Comparison of ENCODE assay signal across 1 cellular context in the genomic region with DNA sequence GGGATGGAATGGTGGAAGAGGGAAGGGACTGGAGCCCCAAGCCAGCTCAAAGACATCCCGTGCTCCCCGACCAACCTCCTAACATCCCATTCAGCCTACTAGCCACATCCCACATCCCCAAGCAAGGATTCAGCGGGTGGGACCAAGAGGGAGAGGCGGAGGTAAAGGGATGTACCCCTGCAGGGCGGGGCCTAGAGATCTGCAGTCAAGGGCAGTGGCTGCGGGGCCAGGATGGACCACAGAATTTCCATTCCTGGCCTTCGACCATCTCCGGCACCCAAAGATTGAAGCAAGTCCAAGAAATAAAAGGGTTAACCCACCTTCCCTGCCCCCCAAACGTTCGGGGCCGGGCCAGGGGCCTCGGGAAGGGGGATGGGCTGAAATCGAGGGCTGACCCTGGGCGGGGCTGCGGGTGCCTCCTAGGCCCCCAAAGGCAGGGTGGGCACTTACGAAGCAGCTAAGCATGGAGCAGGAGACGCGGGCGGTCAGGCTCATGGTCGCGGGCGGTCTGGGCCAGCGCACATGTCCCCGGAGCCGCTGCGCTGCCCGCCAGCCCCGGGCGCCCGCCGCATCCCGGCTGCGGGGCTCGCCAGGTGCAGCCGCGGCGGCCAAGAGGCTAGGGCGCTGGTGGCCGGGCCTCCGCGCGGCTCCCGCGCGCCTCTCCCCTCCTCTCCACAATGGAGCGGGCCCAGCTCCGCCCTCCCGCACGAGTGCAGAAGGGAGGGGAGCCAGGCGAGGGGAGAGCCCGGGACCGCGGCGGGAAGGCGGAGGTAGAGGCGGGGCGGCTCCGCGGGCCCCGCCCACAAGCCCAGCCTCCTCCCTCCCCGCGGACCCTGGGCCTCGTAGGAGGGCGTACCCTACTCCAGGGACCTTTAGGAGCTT.
TF ChIP-seq lines count a peak whose summit lies in the region.

A gene (minus strand): TSS at position 726 of the 882 bp plus-strand sequence. CDS start 231 bp downstream, at position 495.

TF ChIP-seq in HepG2, 621 proteins besides CTCF, POLR2A, EP300 and RAD21 (continued from another document and continues in another):
- TF ChIP-seq, protein P1, sequence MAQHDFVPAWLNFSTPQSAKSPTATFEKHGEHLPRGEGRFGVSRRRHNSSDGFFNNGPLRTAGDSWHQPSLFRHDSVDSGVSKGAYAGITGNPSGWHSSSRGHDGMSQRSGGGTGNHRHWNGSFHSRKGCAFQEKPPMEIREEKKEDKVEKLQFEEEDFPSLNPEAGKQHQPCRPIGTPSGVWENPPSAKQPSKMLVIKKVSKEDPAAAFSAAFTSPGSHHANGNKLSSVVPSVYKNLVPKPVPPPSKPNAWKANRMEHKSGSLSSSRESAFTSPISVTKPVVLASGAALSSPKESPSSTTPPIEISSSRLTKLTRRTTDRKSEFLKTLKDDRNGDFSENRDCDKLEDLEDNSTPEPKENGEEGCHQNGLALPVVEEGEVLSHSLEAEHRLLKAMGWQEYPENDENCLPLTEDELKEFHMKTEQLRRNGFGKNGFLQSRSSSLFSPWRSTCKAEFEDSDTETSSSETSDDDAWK (CRISPR knock-in tag; IDR thresholded peaks at IDR 0.05): no peak
- TF ChIP-seq, protein P2, sequence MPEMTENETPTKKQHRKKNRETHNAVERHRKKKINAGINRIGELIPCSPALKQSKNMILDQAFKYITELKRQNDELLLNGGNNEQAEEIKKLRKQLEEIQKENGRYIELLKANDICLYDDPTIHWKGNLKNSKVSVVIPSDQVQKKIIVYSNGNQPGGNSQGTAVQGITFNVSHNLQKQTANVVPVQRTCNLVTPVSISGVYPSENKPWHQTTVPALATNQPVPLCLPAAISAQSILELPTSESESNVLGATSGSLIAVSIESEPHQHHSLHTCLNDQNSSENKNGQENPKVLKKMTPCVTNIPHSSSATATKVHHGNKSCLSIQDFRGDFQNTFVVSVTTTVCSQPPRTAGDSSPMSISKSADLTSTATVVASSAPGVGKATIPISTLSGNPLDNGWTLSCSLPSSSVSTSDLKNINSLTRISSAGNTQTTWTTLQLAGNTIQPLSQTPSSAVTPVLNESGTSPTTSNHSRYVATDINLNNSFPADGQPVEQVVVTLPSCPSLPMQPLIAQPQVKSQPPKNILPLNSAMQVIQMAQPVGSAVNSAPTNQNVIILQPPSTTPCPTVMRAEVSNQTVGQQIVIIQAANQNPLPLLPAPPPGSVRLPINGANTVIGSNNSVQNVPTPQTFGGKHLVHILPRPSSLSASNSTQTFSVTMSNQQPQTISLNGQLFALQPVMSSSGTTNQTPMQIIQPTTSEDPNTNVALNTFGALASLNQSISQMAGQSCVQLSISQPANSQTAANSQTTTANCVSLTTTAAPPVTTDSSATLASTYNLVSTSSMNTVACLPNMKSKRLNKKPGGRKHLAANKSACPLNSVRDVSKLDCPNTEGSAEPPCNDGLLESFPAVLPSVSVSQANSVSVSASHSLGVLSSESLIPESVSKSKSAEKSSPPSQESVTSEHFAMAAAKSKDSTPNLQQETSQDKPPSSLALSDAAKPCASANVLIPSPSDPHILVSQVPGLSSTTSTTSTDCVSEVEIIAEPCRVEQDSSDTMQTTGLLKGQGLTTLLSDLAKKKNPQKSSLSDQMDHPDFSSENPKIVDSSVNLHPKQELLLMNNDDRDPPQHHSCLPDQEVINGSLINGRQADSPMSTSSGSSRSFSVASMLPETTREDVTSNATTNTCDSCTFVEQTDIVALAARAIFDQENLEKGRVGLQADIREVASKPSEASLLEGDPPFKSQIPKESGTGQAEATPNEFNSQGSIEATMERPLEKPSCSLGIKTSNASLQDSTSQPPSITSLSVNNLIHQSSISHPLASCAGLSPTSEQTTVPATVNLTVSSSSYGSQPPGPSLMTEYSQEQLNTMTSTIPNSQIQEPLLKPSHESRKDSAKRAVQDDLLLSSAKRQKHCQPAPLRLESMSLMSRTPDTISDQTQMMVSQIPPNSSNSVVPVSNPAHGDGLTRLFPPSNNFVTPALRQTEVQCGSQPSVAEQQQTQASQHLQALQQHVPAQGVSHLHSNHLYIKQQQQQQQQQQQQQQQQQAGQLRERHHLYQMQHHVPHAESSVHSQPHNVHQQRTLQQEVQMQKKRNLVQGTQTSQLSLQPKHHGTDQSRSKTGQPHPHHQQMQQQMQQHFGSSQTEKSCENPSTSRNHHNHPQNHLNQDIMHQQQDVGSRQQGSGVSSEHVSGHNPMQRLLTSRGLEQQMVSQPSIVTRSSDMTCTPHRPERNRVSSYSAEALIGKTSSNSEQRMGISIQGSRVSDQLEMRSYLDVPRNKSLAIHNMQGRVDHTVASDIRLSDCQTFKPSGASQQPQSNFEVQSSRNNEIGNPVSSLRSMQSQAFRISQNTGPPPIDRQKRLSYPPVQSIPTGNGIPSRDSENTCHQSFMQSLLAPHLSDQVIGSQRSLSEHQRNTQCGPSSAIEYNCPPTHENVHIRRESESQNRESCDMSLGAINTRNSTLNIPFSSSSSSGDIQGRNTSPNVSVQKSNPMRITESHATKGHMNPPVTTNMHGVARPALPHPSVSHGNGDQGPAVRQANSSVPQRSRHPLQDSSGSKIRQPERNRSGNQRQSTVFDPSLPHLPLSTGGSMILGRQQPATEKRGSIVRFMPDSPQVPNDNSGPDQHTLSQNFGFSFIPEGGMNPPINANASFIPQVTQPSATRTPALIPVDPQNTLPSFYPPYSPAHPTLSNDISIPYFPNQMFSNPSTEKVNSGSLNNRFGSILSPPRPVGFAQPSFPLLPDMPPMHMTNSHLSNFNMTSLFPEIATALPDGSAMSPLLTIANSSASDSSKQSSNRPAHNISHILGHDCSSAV (CRISPR knock-in tag; IDR thresholded peaks at IDR 0.05; ENCODE audit: borderline replicate concordance): no peak
- TF ChIP-seq IKZF1 (IDR thresholded peaks at IDR 0.05) (no peak), JDP2 (CRISPR knock-in tag; IDR thresholded peaks at IDR 0.05; ENCODE audit: borderline replicate concordance) (no peak), ADNP (CRISPR knock-in tag; IDR thresholded peaks at IDR 0.05) (no peak), PHF8 (CRISPR knock-in tag; IDR thresholded peaks at IDR 0.05) (peak; percentile 57; the same call in 1 of the 2 replicates), ZNF556 (CRISPR knock-in tag; IDR thresholded peaks at IDR 0.05; ENCODE audit: borderline replicate concordance) (no peak), CBFB (CRISPR knock-in tag; IDR thresholded peaks at IDR 0.05) (0 out of 2 replicates have a peak, but pooled peaks have one; percentile 29), SRSF4 (IDR thresholded peaks at IDR 0.05; ENCODE audit: low read depth, low read length, poor library complexity, severe bottlenecking) (no peak), HNRNPLL (IDR thresholded peaks at IDR 0.05; ENCODE audit: low read depth, low read length, poor library complexity, severe bottlenecking) (peak; percentile 61), ARNT2 (CRISPR knock-in tag; IDR thresholded peaks at IDR 0.05; ENCODE audit: low read depth) (peak; percentile 59; the same call in 1 of the 2 replicates), RAD51 (IDR thresholded peaks at IDR 0.05; ENCODE audit: borderline replicate concordance) (no peak), ZNF430 (CRISPR knock-in tag; IDR thresholded peaks at IDR 0.05) (no peak), ELF1 (CRISPR knock-in tag; IDR thresholded peaks at IDR 0.05) (no peak), FOXK1 (CRISPR knock-in tag; IDR thresholded peaks at IDR 0.05; ENCODE audit: borderline replicate concordance, low read depth) (peak; percentile 40; the same call in 1 of the 2 replicates), ZNF775 (CRISPR knock-in tag; IDR thresholded peaks at IDR 0.05; ENCODE audit: borderline replicate concordance) (no peak), MTA3 (CRISPR knock-in tag; IDR thresholded peaks at IDR 0.05) (no peak), ZNF629 (CRISPR knock-in tag; conservative IDR thresholded peaks at IDR 0.05) (no peak), MAFG (CRISPR knock-in tag; IDR thresholded peaks at IDR 0.05) (no peak)
- TF ChIP-seq, protein P3, sequence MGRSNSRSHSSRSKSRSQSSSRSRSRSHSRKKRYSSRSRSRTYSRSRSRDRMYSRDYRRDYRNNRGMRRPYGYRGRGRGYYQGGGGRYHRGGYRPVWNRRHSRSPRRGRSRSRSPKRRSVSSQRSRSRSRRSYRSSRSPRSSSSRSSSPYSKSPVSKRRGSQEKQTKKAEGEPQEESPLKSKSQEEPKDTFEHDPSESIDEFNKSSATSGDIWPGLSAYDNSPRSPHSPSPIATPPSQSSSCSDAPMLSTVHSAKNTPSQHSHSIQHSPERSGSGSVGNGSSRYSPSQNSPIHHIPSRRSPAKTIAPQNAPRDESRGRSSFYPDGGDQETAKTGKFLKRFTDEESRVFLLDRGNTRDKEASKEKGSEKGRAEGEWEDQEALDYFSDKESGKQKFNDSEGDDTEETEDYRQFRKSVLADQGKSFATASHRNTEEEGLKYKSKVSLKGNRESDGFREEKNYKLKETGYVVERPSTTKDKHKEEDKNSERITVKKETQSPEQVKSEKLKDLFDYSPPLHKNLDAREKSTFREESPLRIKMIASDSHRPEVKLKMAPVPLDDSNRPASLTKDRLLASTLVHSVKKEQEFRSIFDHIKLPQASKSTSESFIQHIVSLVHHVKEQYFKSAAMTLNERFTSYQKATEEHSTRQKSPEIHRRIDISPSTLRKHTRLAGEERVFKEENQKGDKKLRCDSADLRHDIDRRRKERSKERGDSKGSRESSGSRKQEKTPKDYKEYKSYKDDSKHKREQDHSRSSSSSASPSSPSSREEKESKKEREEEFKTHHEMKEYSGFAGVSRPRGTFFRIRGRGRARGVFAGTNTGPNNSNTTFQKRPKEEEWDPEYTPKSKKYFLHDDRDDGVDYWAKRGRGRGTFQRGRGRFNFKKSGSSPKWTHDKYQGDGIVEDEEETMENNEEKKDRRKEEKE (IDR thresholded peaks at IDR 0.05): no peak
- TF ChIP-seq, protein P4, sequence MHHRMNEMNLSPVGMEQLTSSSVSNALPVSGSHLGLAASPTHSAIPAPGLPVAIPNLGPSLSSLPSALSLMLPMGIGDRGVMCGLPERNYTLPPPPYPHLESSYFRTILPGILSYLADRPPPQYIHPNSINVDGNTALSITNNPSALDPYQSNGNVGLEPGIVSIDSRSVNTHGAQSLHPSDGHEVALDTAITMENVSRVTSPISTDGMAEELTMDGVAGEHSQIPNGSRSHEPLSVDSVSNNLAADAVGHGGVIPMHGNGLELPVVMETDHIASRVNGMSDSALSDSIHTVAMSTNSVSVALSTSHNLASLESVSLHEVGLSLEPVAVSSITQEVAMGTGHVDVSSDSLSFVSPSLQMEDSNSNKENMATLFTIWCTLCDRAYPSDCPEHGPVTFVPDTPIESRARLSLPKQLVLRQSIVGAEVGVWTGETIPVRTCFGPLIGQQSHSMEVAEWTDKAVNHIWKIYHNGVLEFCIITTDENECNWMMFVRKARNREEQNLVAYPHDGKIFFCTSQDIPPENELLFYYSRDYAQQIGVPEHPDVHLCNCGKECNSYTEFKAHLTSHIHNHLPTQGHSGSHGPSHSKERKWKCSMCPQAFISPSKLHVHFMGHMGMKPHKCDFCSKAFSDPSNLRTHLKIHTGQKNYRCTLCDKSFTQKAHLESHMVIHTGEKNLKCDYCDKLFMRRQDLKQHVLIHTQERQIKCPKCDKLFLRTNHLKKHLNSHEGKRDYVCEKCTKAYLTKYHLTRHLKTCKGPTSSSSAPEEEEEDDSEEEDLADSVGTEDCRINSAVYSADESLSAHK (CRISPR knock-in tag; IDR thresholded peaks at IDR 0.05; ENCODE audit: borderline replicate concordance): no peak
- TF ChIP-seq, protein P5, sequence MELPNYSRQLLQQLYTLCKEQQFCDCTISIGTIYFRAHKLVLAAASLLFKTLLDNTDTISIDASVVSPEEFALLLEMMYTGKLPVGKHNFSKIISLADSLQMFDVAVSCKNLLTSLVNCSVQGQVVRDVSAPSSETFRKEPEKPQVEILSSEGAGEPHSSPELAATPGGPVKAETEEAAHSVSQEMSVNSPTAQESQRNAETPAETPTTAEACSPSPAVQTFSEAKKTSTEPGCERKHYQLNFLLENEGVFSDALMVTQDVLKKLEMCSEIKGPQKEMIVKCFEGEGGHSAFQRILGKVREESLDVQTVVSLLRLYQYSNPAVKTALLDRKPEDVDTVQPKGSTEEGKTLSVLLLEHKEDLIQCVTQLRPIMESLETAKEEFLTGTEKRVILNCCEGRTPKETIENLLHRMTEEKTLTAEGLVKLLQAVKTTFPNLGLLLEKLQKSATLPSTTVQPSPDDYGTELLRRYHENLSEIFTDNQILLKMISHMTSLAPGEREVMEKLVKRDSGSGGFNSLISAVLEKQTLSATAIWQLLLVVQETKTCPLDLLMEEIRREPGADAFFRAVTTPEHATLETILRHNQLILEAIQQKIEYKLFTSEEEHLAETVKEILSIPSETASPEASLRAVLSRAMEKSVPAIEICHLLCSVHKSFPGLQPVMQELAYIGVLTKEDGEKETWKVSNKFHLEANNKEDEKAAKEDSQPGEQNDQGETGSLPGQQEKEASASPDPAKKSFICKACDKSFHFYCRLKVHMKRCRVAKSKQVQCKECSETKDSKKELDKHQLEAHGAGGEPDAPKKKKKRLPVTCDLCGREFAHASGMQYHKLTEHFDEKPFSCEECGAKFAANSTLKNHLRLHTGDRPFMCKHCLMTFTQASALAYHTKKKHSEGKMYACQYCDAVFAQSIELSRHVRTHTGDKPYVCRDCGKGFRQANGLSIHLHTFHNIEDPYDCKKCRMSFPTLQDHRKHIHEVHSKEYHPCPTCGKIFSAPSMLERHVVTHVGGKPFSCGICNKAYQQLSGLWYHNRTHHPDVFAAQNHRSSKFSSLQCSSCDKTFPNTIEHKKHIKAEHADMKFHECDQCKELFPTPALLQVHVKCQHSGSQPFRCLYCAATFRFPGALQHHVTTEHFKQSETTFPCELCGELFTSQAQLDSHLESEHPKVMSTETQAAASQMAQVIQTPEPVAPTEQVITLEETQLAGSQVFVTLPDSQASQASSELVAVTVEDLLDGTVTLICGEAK (IDR thresholded peaks at IDR 0.05): no peak
- TF ChIP-seq, protein P5 (CRISPR knock-in tag; IDR thresholded peaks at IDR 0.05): no peak
- TF ChIP-seq, protein P6, sequence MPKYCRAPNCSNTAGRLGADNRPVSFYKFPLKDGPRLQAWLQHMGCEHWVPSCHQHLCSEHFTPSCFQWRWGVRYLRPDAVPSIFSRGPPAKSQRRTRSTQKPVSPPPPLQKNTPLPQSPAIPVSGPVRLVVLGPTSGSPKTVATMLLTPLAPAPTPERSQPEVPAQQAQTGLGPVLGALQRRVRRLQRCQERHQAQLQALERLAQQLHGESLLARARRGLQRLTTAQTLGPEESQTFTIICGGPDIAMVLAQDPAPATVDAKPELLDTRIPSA (CRISPR knock-in tag; IDR thresholded peaks at IDR 0.05; ENCODE audit: borderline replicate concordance): no peak
